In the genomic region with DNA sequence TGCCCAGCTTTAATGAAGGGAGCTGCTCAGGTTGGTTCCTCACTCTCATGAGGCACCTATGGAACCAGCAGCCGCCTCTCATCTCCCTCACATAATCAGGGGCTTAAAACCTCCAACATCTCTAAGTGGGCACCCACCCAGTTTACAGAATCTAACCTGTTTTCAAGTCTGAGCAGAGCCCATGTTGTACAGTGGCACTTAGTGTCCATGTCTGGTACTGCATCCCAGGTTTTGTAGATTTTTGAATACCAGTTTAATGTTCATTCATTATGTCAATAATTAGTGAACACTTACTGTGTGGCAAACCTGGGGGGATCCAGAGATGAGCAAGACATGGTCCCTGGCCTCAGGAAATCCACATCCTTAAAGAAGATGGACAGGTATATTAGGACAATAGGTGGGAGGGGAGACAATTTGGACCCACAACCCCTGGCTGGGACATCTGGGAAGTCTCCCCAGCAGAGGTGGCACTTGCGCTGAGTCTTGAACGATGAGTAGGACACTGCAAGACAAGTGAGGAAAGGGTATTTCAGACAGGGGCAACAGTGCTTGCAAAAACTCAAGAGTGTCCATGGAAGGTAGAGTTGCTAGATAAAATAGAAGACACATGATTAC, we compare ENCODE assay signal across 8 cellular contexts.
A peak's percentile ranks its signal among the peaks of the same experiment; 100 is the strongest.
DNase-seq lines count a peak whose midpoint lies in the region; ATAC-seq, FAIRE-seq and TF ChIP-seq lines count a peak whose summit lies in the region.

No MANE protein-coding gene starts in this region.

- no peaks in the 10 kb centered on the region for H3K36me3 ChIP-seq in Caco-2 (ENCODE audit: control insufficient read depth, insufficient read depth, low read length)
- peaks cover 0 to 15% of the 10 kb centered on the region in 2 experiments; a peak in 1 of 3 replicates for H3K36me3 ChIP-seq in HEK293 (ENCODE audit: control insufficient read depth in 2 of 2, insufficient read depth in 1 of 2, low read length in 2 of 2)
- H3K36me3 ChIP-seq in sigmoid colon: no peaks in the 10 kb centered on the region

- POLR2A ChIA-PET in Caco-2 (lab: Charles Lee) (no interaction called here), HEK293 (lab: Yijun Ruan, JAX) (no interaction called here)

- no peaks in the 10 kb centered on the region for H3K27me3 ChIP-seq in Caco-2 (replicated peaks; ENCODE audit: control insufficient read depth, insufficient read depth, low read length)
- H3K27me3 ChIP-seq in sigmoid colon: no peaks in the 10 kb centered on the region

- H3K4me1 Mint-ChIP-seq in Caco-2 (ENCODE audit: low read depth, unreplicated experiment): no peaks in the 10 kb centered on the region

- H3K4me3 ChIP-seq in Caco-2 (ENCODE audit: low read depth, low read length) (no peak overlapping the region), HEK293 (ENCODE audit: low read depth, low read length) (no peak overlapping the region), sigmoid colon (no peak overlapping the region)

- CTCF ChIA-PET in Caco-2 (lab: Charles Lee) (interaction anchor here (1.2 kb wide), 2 partner anchors 185 to 215 kb away, joined by 8 to 12 read pairs; no protein-coding TSS in a partner anchor), HEK293 (lab: Yijun Ruan, JAX) (interaction anchor here (0.5 to 7.5 kb wide), 17 partner anchors 10 to 217 kb away, joined by 3 to 55 read pairs (median 4); no protein-coding TSS in a partner anchor)

- DNase-seq in Caco-2: peak in 1 of 2 experiments; percentile 23
- DNase-seq in SK-MEL-5 (ENCODE audit: low read depth, low spot score): peak; percentile 43
- DNase-seq in frontal cortex (ENCODE audit: low spot score in 2 of 2): peak; percentile 46 to 64
- no peak for DNase-seq in sigmoid colon
- DNase-seq in activated naive CD4-positive, alpha-beta T cell treated with Interleukin-2 at 50 U/mL for 16 hours: no peak

- peaks cover 7% of the 10 kb centered on the region for H3K36me3 Mint-ChIP-seq in Caco-2 (ENCODE audit: insufficient read depth, unreplicated experiment)

- no peak overlapping the region for H3K27ac Mint-ChIP-seq in Caco-2 (ENCODE audit: unreplicated experiment)

- no peak overlapping the region for H3K4me3 Mint-ChIP-seq in Caco-2 (ENCODE audit: unreplicated experiment)

- ATAC-seq in HG02840 (IDR thresholded peaks at IDR 0.05; ENCODE audit: low FRiP score, unreplicated experiment) (no peak), GM19328 (IDR thresholded peaks at IDR 0.05; ENCODE audit: unreplicated experiment) (no peak)

- TF ChIP-seq EP300 in sigmoid colon (IDR thresholded peaks at IDR 0.05): no peak

- in situ Hi-C loops in SK-MEL-5 (cut with HindIII; ENCODE audit: low pct_unique_long_range_greater_than_20kb, low sequenced_read_pairs): no loop called here

- no peaks in the 10 kb centered on the region for H3K27me3 Mint-ChIP-seq in Caco-2 (ENCODE audit: insufficient read depth, unreplicated experiment)

- no TSS peak for BruUV-seq in Caco-2 (replicated peaks; lab: Mats Ljungman, UMichigan)

- no peak for FAIRE-seq in frontal cortex (lab: Jason Lieb, UNC)

- H3K9me3 Mint-ChIP-seq in Caco-2 (ENCODE audit: unreplicated experiment): no peaks in the 10 kb centered on the region

- no peak overlapping the region for H3K27ac ChIP-seq in HEK293 (ENCODE audit: extremely low read depth, low read depth, low read length)
- no peak overlapping the region for H3K27ac ChIP-seq in sigmoid colon

- TF ChIP-seq CTCF in Caco-2 (IDR thresholded peaks at IDR 0.05; ENCODE audit: insufficient read depth in 1 of 2, low read depth in 1 of 2, low read length in 1 of 2, severe bottlenecking in 1 of 2, unreplicated experiment in 1 of 2) (peak; percentile 58 to 86), HEK293 (tag by site-specific recombination; IDR thresholded peaks at IDR 0.05) (no peak), sigmoid colon (IDR thresholded peaks at IDR 0.05) (peak in 3 of 4 experiments; percentile 60 to 69 (median 65))

- intact Hi-C loops in Caco-2 (cut with micrococcal nuclease; ENCODE audit: unreplicated experiment): loop anchor here (1.0 kb wide), 2 partner anchors 185 to 215 kb away; no protein-coding TSS in a partner anchor
- intact Hi-C loops in sigmoid colon (cut with DNase I): loop anchor here (2.0 kb wide), 1 partner anchor 185 kb away; no protein-coding TSS in a partner anchor

- 85 to 92% methylated on average over 3 of the region's 3 CpGs for WGBS in sigmoid colon, 2 donors

- H3K4me1 ChIP-seq in Caco-2 (no peaks in the 10 kb centered on the region), HEK293 (ENCODE audit: control insufficient read depth, insufficient read depth, low read length) (no peaks in the 10 kb centered on the region), sigmoid colon (no peaks in the 10 kb centered on the region)

- H3K9me3 ChIP-seq in Caco-2 (no peaks in the 10 kb centered on the region), HEK293 (ENCODE audit: control insufficient read depth, insufficient read depth, low read depth, low read length) (no peaks in the 10 kb centered on the region), sigmoid colon (no peaks in the 10 kb centered on the region)

- TF ChIP-seq POLR2A in sigmoid colon (IDR thresholded peaks at IDR 0.05): no peak

TF ChIP-seq in HEK293, 187 proteins besides CTCF, POLR2A, EP300 and RAD21:
- no peak for TF ChIP-seq GLIS2 (tag by site-specific recombination; IDR thresholded peaks at IDR 0.05)
- peak; percentile 96; the same call in 1 of the 2 replicates for TF ChIP-seq ZNF2 (tag by site-specific recombination; IDR thresholded peaks at IDR 0.05)
- peak; percentile 57 for TF ChIP-seq ZNF654 (tag by site-specific recombination; IDR thresholded peaks at IDR 0.05; ENCODE audit: low read depth)

Comparison
In these comparisons a context has a peak if more than half of its experiments do, and no peak if none do; other contexts are left out.
1. DNase-seq: peak in SK-MEL-5 (single experiment) and frontal cortex (2 of 2); none in sigmoid colon (single experiment) and activated naive CD4-positive, alpha-beta T cell treated with Interleukin-2 at 50 U/mL for 16 hours (single experiment).